In genomic region chr1:10519016-10519417, GRCh38 we compare ENCODE assay signal across 11 cellular contexts. TPM values are rescaled to one million over a fixed set of nuclear protein-coding genes. Genes with fewer than 3 reads are reported as not detected.
A peak's percentile ranks its signal among the peaks of the same experiment; 100 is the strongest.
DNase-seq lines count a peak whose midpoint lies in the region; ATAC-seq and TF ChIP-seq lines count a peak whose summit lies in the region.
"Had no signal": no experiment of that assay in that cellular context is flagged by ENCODE, and none has a peak within 500 bp of the region (broad histone marks: within the 10 kb centered on the region; RNA-seq: fewer than 3 reads in every experiment).

No MANE protein-coding gene starts in this region.

- H3F3A ChIP-seq in neural cell (ENCODE audit: insufficient read depth, low read length, poor library complexity, severe bottlenecking) = no peaks in the 10 kb centered on the region

- 37 to 64% methylated on average over 7 of the region's 7 CpGs for WGBS in tibial nerve, 2 donors

- H3K4me1 ChIP-seq in endocrine pancreas (ENCODE audit: control insufficient read depth, insufficient read depth, low read length) (no peaks in the 10 kb centered on the region), tibial nerve (peaks cover 0 to 43% (median 7%) of the 10 kb centered on the region in 4 donors)

- peak; percentile 70 for DNase-seq in DMS53 (lab: John Stamatoyannopoulos, UW)
- DNase-seq in NCI-H2196 (lab: John Stamatoyannopoulos, UW; ENCODE audit: unreplicated experiment) = peak; percentile 40
- DNase-seq in NCI-H2171 treated with DMSO at 0.1 percent for 48 hours (lab: John Stamatoyannopoulos, UW) = no peak
- DNase-seq in tibial nerve (ENCODE audit: low spot score in 2 of 2) = no peak
- no peak for DNase-seq in NCI-H2107 treated with DMSO at 0.1 percent for 48 hours (lab: John Stamatoyannopoulos, UW; ENCODE audit: unreplicated experiment)
- DNase-seq: activated CD4-positive, alpha-beta T cell treated with anti-CD3 and anti-CD28 coated beads, Interleukin-2, amount 50 U/mL, for 48 hours; CD4-positive, CD25-positive, alpha-beta regulatory T cell had no signal

- H3K36me3 ChIP-seq in endocrine pancreas (ENCODE audit: control insufficient read depth, insufficient read depth, low read length) = no peaks in the 10 kb centered on the region
- H3K36me3 ChIP-seq in neural cell (ENCODE audit: insufficient read depth, low read length) = no peaks in the 10 kb centered on the region
- no peaks in the 10 kb centered on the region for H3K36me3 ChIP-seq in tibial nerve
- H3K36me3 ChIP-seq: adrenal gland had no signal

- TF ChIP-seq RAD21 in neural cell (conservative IDR thresholded peaks at IDR 0.05) = peak; percentile 5

- H3K9ac ChIP-seq in endocrine pancreas (ENCODE audit: control insufficient read depth, insufficient read depth, low read length) = no peak overlapping the region
- no peak overlapping the region for H3K9ac ChIP-seq in neural cell (ENCODE audit: low read length)

- TF ChIP-seq POLR2A in tibial nerve (IDR thresholded peaks at IDR 0.05) = no peak

- H3K79me2 ChIP-seq in neural cell (replicated peaks; ENCODE audit: insufficient read depth, low read length) = no peaks in the 10 kb centered on the region

- no peak overlapping the region for H2AFZ ChIP-seq in neural cell (ENCODE audit: low read depth, low read length)

- H3K9me3 ChIP-seq in endocrine pancreas (ENCODE audit: control insufficient read depth, low read length) (no peaks in the 10 kb centered on the region), neural cell (ENCODE audit: low read length) (no peaks in the 10 kb centered on the region), tibial nerve (no peaks in the 10 kb centered on the region)
- H3K9me3 ChIP-seq: adrenal gland had no signal

- H3K9me2 ChIP-seq in neural cell (ENCODE audit: insufficient read depth, low read length) = no peaks in the 10 kb centered on the region

- H3K4me3 ChIP-seq in endocrine pancreas (ENCODE audit: control insufficient read depth, insufficient read depth, low read length) (peak overlapping the region; percentile 1), neural cell (ENCODE audit: low read length) (peak overlapping the region; percentile 39), tibial nerve (no peak overlapping the region)
- H3K4me3 ChIP-seq: adrenal gland had no signal

- H3K27ac ChIP-seq in neural cell (ENCODE audit: low read length) (no peak overlapping the region), tibial nerve (no peak overlapping the region)
- H3K27ac ChIP-seq: adrenal gland had no signal

- ATAC-seq in GM19324 (IDR thresholded peaks at IDR 0.05; ENCODE audit: low FRiP score, unreplicated experiment) = no peak

- no peaks in the 10 kb centered on the region for H4K20me1 ChIP-seq in neural cell (ENCODE audit: insufficient read depth)

- H3K4me2 ChIP-seq in neural cell (ENCODE audit: low read length) = no peak overlapping the region

- H3K27me3 ChIP-seq in endocrine pancreas (ENCODE audit: control insufficient read depth, insufficient read depth, low read length) = no peaks in the 10 kb centered on the region
- H3K27me3 ChIP-seq in neural cell (ENCODE audit: insufficient read depth, low read depth, low read length) = no peaks in the 10 kb centered on the region
- H3K27me3 ChIP-seq in tibial nerve = no peaks in the 10 kb centered on the region
- H3K27me3 ChIP-seq: adrenal gland had no signal

- TF ChIP-seq CTCF in neural cell (IDR thresholded peaks at IDR 0.05; ENCODE audit: poor library complexity, severe bottlenecking) = peak; percentile 43
- TF ChIP-seq CTCF in tibial nerve (IDR thresholded peaks at IDR 0.05) = no peak

- TF ChIP-seq EP300 in neural cell (conservative IDR thresholded peaks at IDR 0.05; ENCODE audit: poor library complexity, severe bottlenecking) (no peak), tibial nerve (IDR thresholded peaks at IDR 0.05) (no peak)

TF ChIP-seq in neural cell, 6 proteins besides CTCF, POLR2A, EP300 and RAD21:
- TF ChIP-seq SMC3 (conservative IDR thresholded peaks at IDR 0.05; ENCODE audit: poor library complexity) (peak; percentile 10), MXI1 (conservative IDR thresholded peaks at IDR 0.05; ENCODE audit: poor library complexity, severe bottlenecking) (no peak), EZH2 (IDR thresholded peaks at IDR 0.05; ENCODE audit: borderline replicate concordance, insufficient read depth, low read length, poor library complexity, severe bottlenecking) (no peak)
TF ChIP-seq in neural cell: peak in this region for 1.

RNA-seq across cellular contexts. Expression of gene PEX14, which starts 44.3 kb away (rescaled TPM):
- polyA plus RNA-seq in neural cell = 13.5 and 18.3 TPM in 2 replicates
- polyA minus RNA-seq in neural cell = 11.7 and 13.4 TPM in 2 replicates
- total RNA-seq in tibial nerve = 10 to 100 TPM; 14.4 to 21.8 (median 18.2) TPM

RNA-seq across cellular contexts. Expression of gene DFFA, which starts 46.7 kb away (rescaled TPM):
- 32.2 and 32.7 TPM in 2 replicates for polyA plus RNA-seq in neural cell
- polyA minus RNA-seq in neural cell = 34.5 and 39.0 TPM in 2 replicates
- total RNA-seq in tibial nerve = 10 to 100 TPM; 14.9 to 19.5 (median 18.9) TPM

Comparison
In these comparisons a context has a peak if more than half of its experiments do, and no peak if none do; other contexts are left out.
1. DNase-seq: peak in DMS53 (single experiment) and NCI-H2196 (single experiment); none in NCI-H2171 treated with DMSO at 0.1 percent for 48 hours (single experiment), tibial nerve (0 of 2) and NCI-H2107 treated with DMSO at 0.1 percent for 48 hours (single experiment).
2. H3K4me3 ChIP-seq: peak in endocrine pancreas (single experiment) and neural cell (single experiment); none in tibial nerve (0 of 4).